In genomic region chr14:92702441-92702918, GRCh38 we compare ENCODE assay signal across 1 cellular context.
TF ChIP-seq lines count a peak whose summit lies in the region.

No MANE protein-coding gene starts in this region.

TF ChIP-seq in GM12878, 131 proteins besides CTCF, POLR2A, EP300 and RAD21 (continues in another document):
- no peak for TF ChIP-seq NFXL1 (IDR thresholded peaks at IDR 0.05; ENCODE audit: borderline replicate concordance)
- TF ChIP-seq NFYA (IDR thresholded peaks at IDR 0.05; ENCODE audit: borderline replicate concordance, low read depth, low read length), result no peak
- TF ChIP-seq FOXK2 (IDR thresholded peaks at IDR 0.05), result no peak
- no peak for TF ChIP-seq SMAD5 (IDR thresholded peaks at IDR 0.05; ENCODE audit: low read depth)
- TF ChIP-seq ZNF207 (IDR thresholded peaks at IDR 0.05; ENCODE audit: borderline replicate concordance), result no peak
- TF ChIP-seq MYB (IDR thresholded peaks at IDR 0.05; ENCODE audit: borderline replicate concordance, low read depth, low read length), result no peak
- TF ChIP-seq KLF5 (IDR thresholded peaks at IDR 0.05; ENCODE audit: partially characterized antibody), result no peak
- TF ChIP-seq ZBED1 (IDR thresholded peaks at IDR 0.05; ENCODE audit: borderline replicate concordance), result no peak
- TF ChIP-seq CREM (IDR thresholded peaks at IDR 0.05; ENCODE audit: low read depth), result no peak
- TF ChIP-seq NBN (IDR thresholded peaks at IDR 0.05), result no peak
- TF ChIP-seq SPI1 (IDR thresholded peaks at IDR 0.05; ENCODE audit: borderline replicate concordance, insufficient read depth, low read depth, low read length), result peak; percentile 60; the same call in 1 of the 2 replicates
- no peak for TF ChIP-seq PBX3 (IDR thresholded peaks at IDR 0.05; ENCODE audit: insufficient replicate concordance, low read depth, low read length)
- no peak for TF ChIP-seq WRNIP1 (IDR thresholded peaks at IDR 0.05; ENCODE audit: borderline replicate concordance, low read depth, low read length)
- no peak for TF ChIP-seq TCF12 (IDR thresholded peaks at IDR 0.05; ENCODE audit: low read depth, low read length)
- TF ChIP-seq ZSCAN29 (IDR thresholded peaks at IDR 0.05), result no peak
- TF ChIP-seq, protein P1, sequence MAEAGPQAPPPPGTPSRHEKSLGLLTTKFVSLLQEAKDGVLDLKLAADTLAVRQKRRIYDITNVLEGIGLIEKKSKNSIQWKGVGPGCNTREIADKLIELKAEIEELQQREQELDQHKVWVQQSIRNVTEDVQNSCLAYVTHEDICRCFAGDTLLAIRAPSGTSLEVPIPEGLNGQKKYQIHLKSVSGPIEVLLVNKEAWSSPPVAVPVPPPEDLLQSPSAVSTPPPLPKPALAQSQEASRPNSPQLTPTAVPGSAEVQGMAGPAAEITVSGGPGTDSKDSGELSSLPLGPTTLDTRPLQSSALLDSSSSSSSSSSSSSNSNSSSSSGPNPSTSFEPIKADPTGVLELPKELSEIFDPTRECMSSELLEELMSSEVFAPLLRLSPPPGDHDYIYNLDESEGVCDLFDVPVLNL (IDR thresholded peaks at IDR 0.05; ENCODE audit: low read depth, low read length), result no peak
- TF ChIP-seq MEF2A (IDR thresholded peaks at IDR 0.05; ENCODE audit: insufficient read depth, low read depth, low read length), result no peak
- no peak for TF ChIP-seq PKNOX1 (IDR thresholded peaks at IDR 0.05)
- no peak for TF ChIP-seq ZZZ3 (IDR thresholded peaks at IDR 0.05; ENCODE audit: control insufficient read depth, insufficient read length, low read depth)
- no peak for TF ChIP-seq STAT3 (IDR thresholded peaks at IDR 0.05; ENCODE audit: low read depth, low read length)
- no peak for TF ChIP-seq NRF1 (conservative IDR thresholded peaks at IDR 0.05; ENCODE audit: low read depth, low read length)
- no peak for TF ChIP-seq PAX8 (IDR thresholded peaks at IDR 0.05)
- no peak for TF ChIP-seq EGR1 (IDR thresholded peaks at IDR 0.05; ENCODE audit: borderline replicate concordance in 1 of 2, low read depth in 2 of 2, low read length in 2 of 2)
- TF ChIP-seq BCLAF1 (IDR thresholded peaks at IDR 0.05), result no peak
- peak; percentile 52 to 60 for TF ChIP-seq IKZF2 (IDR thresholded peaks at IDR 0.05)
- TF ChIP-seq, protein P2, sequence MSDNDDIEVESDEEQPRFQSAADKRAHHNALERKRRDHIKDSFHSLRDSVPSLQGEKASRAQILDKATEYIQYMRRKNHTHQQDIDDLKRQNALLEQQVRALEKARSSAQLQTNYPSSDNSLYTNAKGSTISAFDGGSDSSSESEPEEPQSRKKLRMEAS (IDR thresholded peaks at IDR 0.05; ENCODE audit: low read depth, low read length), result no peak
- TF ChIP-seq CEBPB (IDR thresholded peaks at IDR 0.05; ENCODE audit: borderline replicate concordance in 1 of 2, low read depth in 2 of 2, low read length in 2 of 2), result no peak
- TF ChIP-seq HCFC1 (IDR thresholded peaks at IDR 0.05; ENCODE audit: low read length), result no peak
- TF ChIP-seq MXI1 (IDR thresholded peaks at IDR 0.05; ENCODE audit: low read depth, low read length), result no peak
- TF ChIP-seq JUNB (IDR thresholded peaks at IDR 0.05), result no peak
- no peak for TF ChIP-seq TCF7 (IDR thresholded peaks at IDR 0.05; ENCODE audit: borderline replicate concordance)
- no peak for TF ChIP-seq JUND (IDR thresholded peaks at IDR 0.05; ENCODE audit: low read depth, low read length)
- no peak for TF ChIP-seq MLLT1 (IDR thresholded peaks at IDR 0.05)
- TF ChIP-seq HDAC6 (IDR thresholded peaks at IDR 0.05; ENCODE audit: unreplicated experiment), result no peak
- no peak for TF ChIP-seq RAD51 (IDR thresholded peaks at IDR 0.05)
- peak; percentile 70 for TF ChIP-seq RUNX3 (IDR thresholded peaks at IDR 0.05; ENCODE audit: low read length)
- TF ChIP-seq, protein P3, sequence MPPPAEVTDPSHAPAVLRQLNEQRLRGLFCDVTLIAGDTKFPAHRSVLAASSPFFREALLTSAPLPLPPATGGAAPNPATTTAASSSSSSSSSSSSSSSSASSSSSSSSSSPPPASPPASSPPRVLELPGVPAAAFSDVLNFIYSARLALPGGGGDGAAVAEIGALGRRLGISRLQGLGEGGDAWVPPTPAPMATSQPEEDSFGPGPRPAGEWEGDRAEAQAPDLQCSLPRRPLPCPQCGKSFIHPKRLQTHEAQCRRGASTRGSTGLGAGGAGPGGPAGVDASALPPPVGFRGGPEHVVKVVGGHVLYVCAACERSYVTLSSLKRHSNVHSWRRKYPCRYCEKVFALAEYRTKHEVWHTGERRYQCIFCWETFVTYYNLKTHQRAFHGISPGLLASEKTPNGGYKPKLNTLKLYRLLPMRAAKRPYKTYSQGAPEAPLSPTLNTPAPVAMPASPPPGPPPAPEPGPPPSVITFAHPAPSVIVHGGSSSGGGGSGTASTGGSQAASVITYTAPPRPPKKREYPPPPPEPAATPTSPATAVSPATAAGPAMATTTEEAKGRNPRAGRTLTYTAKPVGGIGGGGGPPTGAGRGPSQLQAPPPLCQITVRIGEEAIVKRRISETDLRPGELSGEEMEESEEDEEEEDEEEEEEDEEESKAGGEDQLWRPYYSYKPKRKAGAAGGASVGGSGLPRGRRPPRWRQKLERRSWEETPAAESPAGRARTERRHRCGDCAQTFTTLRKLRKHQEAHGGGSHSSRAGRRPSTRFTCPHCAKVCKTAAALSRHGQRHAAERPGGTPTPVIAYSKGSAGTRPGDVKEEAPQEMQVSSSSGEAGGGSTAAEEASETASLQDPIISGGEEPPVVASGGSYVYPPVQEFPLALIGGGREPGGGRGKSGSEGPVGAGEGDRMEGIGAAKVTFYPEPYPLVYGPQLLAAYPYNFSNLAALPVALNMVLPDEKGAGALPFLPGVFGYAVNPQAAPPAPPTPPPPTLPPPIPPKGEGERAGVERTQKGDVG (CRISPR knock-in tag; IDR thresholded peaks at IDR 0.05), result no peak
- no peak for TF ChIP-seq ZNF384 (IDR thresholded peaks at IDR 0.05; ENCODE audit: borderline replicate concordance, low read depth, low read length)
- TF ChIP-seq IKZF1 (conservative IDR thresholded peaks at IDR 0.05), result peak; percentile 75
- TF ChIP-seq ZNF24 (IDR thresholded peaks at IDR 0.05), result no peak
- TF ChIP-seq MTA2 (IDR thresholded peaks at IDR 0.05; ENCODE audit: low read depth), result no peak; the same call in 1 of the 2 replicates
- TF ChIP-seq BHLHE40 (IDR thresholded peaks at IDR 0.05; ENCODE audit: borderline replicate concordance in 1 of 2, low read depth in 2 of 2, low read length in 1 of 2), result no peak
- TF ChIP-seq FOS (IDR thresholded peaks at IDR 0.05; ENCODE audit: borderline replicate concordance, extremely low read depth, insufficient read length), result no peak
- TF ChIP-seq, protein P4, sequence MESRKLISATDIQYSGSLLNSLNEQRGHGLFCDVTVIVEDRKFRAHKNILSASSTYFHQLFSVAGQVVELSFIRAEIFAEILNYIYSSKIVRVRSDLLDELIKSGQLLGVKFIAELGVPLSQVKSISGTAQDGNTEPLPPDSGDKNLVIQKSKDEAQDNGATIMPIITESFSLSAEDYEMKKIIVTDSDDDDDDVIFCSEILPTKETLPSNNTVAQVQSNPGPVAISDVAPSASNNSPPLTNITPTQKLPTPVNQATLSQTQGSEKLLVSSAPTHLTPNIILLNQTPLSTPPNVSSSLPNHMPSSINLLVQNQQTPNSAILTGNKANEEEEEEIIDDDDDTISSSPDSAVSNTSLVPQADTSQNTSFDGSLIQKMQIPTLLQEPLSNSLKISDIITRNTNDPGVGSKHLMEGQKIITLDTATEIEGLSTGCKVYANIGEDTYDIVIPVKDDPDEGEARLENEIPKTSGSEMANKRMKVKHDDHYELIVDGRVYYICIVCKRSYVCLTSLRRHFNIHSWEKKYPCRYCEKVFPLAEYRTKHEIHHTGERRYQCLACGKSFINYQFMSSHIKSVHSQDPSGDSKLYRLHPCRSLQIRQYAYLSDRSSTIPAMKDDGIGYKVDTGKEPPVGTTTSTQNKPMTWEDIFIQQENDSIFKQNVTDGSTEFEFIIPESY (IDR thresholded peaks at IDR 0.05), result no peak
- TF ChIP-seq RFX5 (IDR thresholded peaks at IDR 0.05; ENCODE audit: low read depth, low read length), result no peak
- no peak for TF ChIP-seq IRF5 (IDR thresholded peaks at IDR 0.05; ENCODE audit: borderline replicate concordance)
- no peak for TF ChIP-seq SMARCA5 (IDR thresholded peaks at IDR 0.05)
- no peak for TF ChIP-seq MEF2B (IDR thresholded peaks at IDR 0.05; ENCODE audit: partially characterized antibody, poor library complexity, severe bottlenecking)
- TF ChIP-seq LARP7 (IDR thresholded peaks at IDR 0.05), result no peak
- TF ChIP-seq TAF1 (IDR thresholded peaks at IDR 0.05; ENCODE audit: borderline replicate concordance, low read depth, low read length), result no peak
- no peak for TF ChIP-seq SREBF1 (IDR thresholded peaks at IDR 0.05; ENCODE audit: low read length)
- no peak for TF ChIP-seq CBFB (IDR thresholded peaks at IDR 0.05; ENCODE audit: low read depth)
- TF ChIP-seq EED (IDR thresholded peaks at IDR 0.05; ENCODE audit: low read depth), result peak; percentile 56; the same call in 1 of the 2 replicates
- TF ChIP-seq NR2F1 (conservative IDR thresholded peaks at IDR 0.05), result peak; percentile 62
- TF ChIP-seq BMI1 (IDR thresholded peaks at IDR 0.05; ENCODE audit: borderline replicate concordance), result no peak
- no peak for TF ChIP-seq ETV6 (conservative IDR thresholded peaks at IDR 0.05 in 1 of 2, IDR thresholded peaks at IDR 0.05 in 1 of 2; ENCODE audit: borderline replicate concordance in 1 of 2, low read depth in 1 of 2)
- TF ChIP-seq SMC3 (IDR thresholded peaks at IDR 0.05; ENCODE audit: borderline replicate concordance, low read length), result no peak
- TF ChIP-seq BACH1 (IDR thresholded peaks at IDR 0.05; ENCODE audit: borderline replicate concordance), result no peak
- TF ChIP-seq DPF2 (IDR thresholded peaks at IDR 0.05), result 0 out of 2 replicates have a peak, but pooled peaks have one; percentile 31
- no peak for TF ChIP-seq SP1 (IDR thresholded peaks at IDR 0.05; ENCODE audit: low read depth, low read length)
- TF ChIP-seq BCL11A (IDR thresholded peaks at IDR 0.05; ENCODE audit: low read depth, low read length), result no peak
- peak; percentile 47; the same call in 1 of the 2 replicates for TF ChIP-seq POLR2AphosphoS2 (IDR thresholded peaks at IDR 0.05; ENCODE audit: low read depth, low read length)
- no peak for TF ChIP-seq IRF4 (IDR thresholded peaks at IDR 0.05; ENCODE audit: low read depth, low read length)
- TF ChIP-seq TARDBP (IDR thresholded peaks at IDR 0.05; ENCODE audit: borderline replicate concordance), result no peak
- peak; percentile 86; the same call in 1 of the 2 replicates for TF ChIP-seq PAX5 (IDR thresholded peaks at IDR 0.05; ENCODE audit: borderline replicate concordance, low read depth, low read length)
